2 cellular contexts compared by ENCODE assay signal in the genomic region with DNA sequence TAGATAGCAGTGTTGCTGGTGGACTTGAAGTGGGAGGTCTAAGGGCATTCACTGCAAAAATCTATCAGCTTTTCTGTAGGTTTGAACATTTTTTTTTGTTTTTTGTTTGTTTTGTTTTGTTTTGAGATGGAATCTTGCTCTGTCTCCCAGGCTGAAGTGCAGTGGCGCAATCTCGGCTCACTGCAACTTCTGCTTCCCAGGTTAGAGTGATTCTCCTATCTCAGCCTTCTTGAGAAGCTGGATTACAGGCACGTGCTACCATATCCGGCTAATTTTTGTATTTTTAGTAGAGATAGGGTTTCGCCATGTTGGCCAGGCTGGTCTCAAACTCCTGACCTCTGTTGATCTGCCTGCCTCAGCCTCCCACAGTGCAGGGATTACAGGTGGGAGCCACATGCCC. TPM values are rescaled to one million over a fixed set of nuclear protein-coding genes. Genes with fewer than 3 reads are reported as not detected.
"Had no signal": no experiment of that assay in that cellular context is flagged by ENCODE, and none has a peak within 500 bp of the region (broad histone marks: within the 10 kb centered on the region; RNA-seq: fewer than 3 reads in every experiment).

No MANE protein-coding gene starts in this region.

RNA-seq across cellular contexts. Expression of a gene that starts 44.3 kb away (rescaled TPM):
- total RNA-seq: HT1080, RPMI7951 had no signal
